In genomic region chr19:46349311-46349993, GRCh38 we compare ENCODE assay signal across 1 cellular context.
A peak's percentile ranks its signal among the peaks of the same experiment; 100 is the strongest.
TF ChIP-seq lines count a peak whose summit lies in the region.

No MANE protein-coding gene starts in this region.

TF ChIP-seq in GM12878, 131 proteins besides CTCF, POLR2A, EP300 and RAD21 (continues in another document):
- no peak for TF ChIP-seq BMI1 (IDR thresholded peaks at IDR 0.05; ENCODE audit: borderline replicate concordance)
- no peak for TF ChIP-seq TCF7 (IDR thresholded peaks at IDR 0.05; ENCODE audit: borderline replicate concordance)
- TF ChIP-seq SMC3 (IDR thresholded peaks at IDR 0.05; ENCODE audit: borderline replicate concordance, low read length) = no peak
- TF ChIP-seq ATF3 (IDR thresholded peaks at IDR 0.05; ENCODE audit: borderline replicate concordance, extremely low read depth, low read depth, low read length) = no peak
- TF ChIP-seq WRNIP1 (IDR thresholded peaks at IDR 0.05; ENCODE audit: borderline replicate concordance, low read depth, low read length) = no peak
- no peak for TF ChIP-seq NKRF (conservative IDR thresholded peaks at IDR 0.05)
- no peak for TF ChIP-seq POU2F2 (IDR thresholded peaks at IDR 0.05; ENCODE audit: borderline replicate concordance, low read depth, low read length)
- no peak for TF ChIP-seq BCL11A (IDR thresholded peaks at IDR 0.05; ENCODE audit: low read depth, low read length)
- no peak for TF ChIP-seq POLR2AphosphoS2 (IDR thresholded peaks at IDR 0.05; ENCODE audit: low read depth, low read length)
- no peak for TF ChIP-seq ZNF217 (IDR thresholded peaks at IDR 0.05)
- no peak for TF ChIP-seq STAT3 (IDR thresholded peaks at IDR 0.05; ENCODE audit: low read depth, low read length)
- TF ChIP-seq E4F1 (IDR thresholded peaks at IDR 0.05; ENCODE audit: borderline replicate concordance, partially characterized antibody) = no peak
- TF ChIP-seq PML (IDR thresholded peaks at IDR 0.05; ENCODE audit: low read length) = no peak
- no peak for TF ChIP-seq ZBTB33 (IDR thresholded peaks at IDR 0.05)
- no peak for TF ChIP-seq ATF7 (IDR thresholded peaks at IDR 0.05; ENCODE audit: low read depth)
- TF ChIP-seq E2F8 (IDR thresholded peaks at IDR 0.05; ENCODE audit: low read depth, partially characterized antibody) = no peak
- no peak for TF ChIP-seq POLR2AphosphoS5 (IDR thresholded peaks at IDR 0.05; ENCODE audit: low read length)
- no peak for TF ChIP-seq SKIL (IDR thresholded peaks at IDR 0.05; ENCODE audit: low read depth, poor library complexity, severe bottlenecking)
- no peak for TF ChIP-seq SUPT20H (IDR thresholded peaks at IDR 0.05; ENCODE audit: borderline replicate concordance, control insufficient read depth, low read depth, low read length)
- no peak for TF ChIP-seq TCF3 (IDR thresholded peaks at IDR 0.05; ENCODE audit: borderline replicate concordance, insufficient read depth, low read depth, low read length)
- TF ChIP-seq PBX3 (IDR thresholded peaks at IDR 0.05; ENCODE audit: insufficient replicate concordance, low read depth, low read length) = no peak
- no peak for TF ChIP-seq KLF5 (IDR thresholded peaks at IDR 0.05; ENCODE audit: partially characterized antibody)
- TF ChIP-seq E2F4 (IDR thresholded peaks at IDR 0.05; ENCODE audit: low read depth, low read length) = no peak
- no peak for TF ChIP-seq SIN3A (IDR thresholded peaks at IDR 0.05; ENCODE audit: low read depth, low read length)
- TF ChIP-seq TARDBP (IDR thresholded peaks at IDR 0.05; ENCODE audit: borderline replicate concordance) = no peak
- no peak for TF ChIP-seq RFX5 (IDR thresholded peaks at IDR 0.05; ENCODE audit: low read depth, low read length)
- no peak for TF ChIP-seq SUZ12 (IDR thresholded peaks at IDR 0.05; ENCODE audit: unreplicated experiment)
- TF ChIP-seq MAX (IDR thresholded peaks at IDR 0.05; ENCODE audit: low read depth, low read length) = no peak
- TF ChIP-seq CBX3 (IDR thresholded peaks at IDR 0.05; ENCODE audit: borderline replicate concordance, low read depth) = no peak
- TF ChIP-seq PRDM15 (CRISPR knock-in tag; IDR thresholded peaks at IDR 0.05) = no peak
- TF ChIP-seq JUNB (IDR thresholded peaks at IDR 0.05) = no peak
- TF ChIP-seq MEF2B (IDR thresholded peaks at IDR 0.05; ENCODE audit: partially characterized antibody, poor library complexity, severe bottlenecking) = peak; percentile 76
- TF ChIP-seq ZBTB4 (CRISPR knock-in tag; IDR thresholded peaks at IDR 0.05) = no peak
